ENCODE assay signal across 1 cellular context in genomic region chr5:57199866-57200265, GRCh38.
TF ChIP-seq lines count a peak whose summit lies in the region.

No MANE protein-coding gene starts in this region.

TF ChIP-seq in GM23338, 12 proteins besides CTCF, POLR2A, EP300 and RAD21 (continued from another document):
- TF ChIP-seq ETS1 (IDR thresholded peaks at IDR 0.05): no peak
- no peak for TF ChIP-seq NANOG (IDR thresholded peaks at IDR 0.05; ENCODE audit: borderline replicate concordance)
- no peak for TF ChIP-seq ZNF114 (CRISPR knock-in tag; IDR thresholded peaks at IDR 0.05)
- TF ChIP-seq EZH2 (IDR thresholded peaks at IDR 0.05; ENCODE audit: low read depth, unreplicated experiment): no peak
- TF ChIP-seq REST (IDR thresholded peaks at IDR 0.05; ENCODE audit: unreplicated experiment): no peak
